Comparison of ENCODE assay signal across 13 cellular contexts in the genomic region with DNA sequence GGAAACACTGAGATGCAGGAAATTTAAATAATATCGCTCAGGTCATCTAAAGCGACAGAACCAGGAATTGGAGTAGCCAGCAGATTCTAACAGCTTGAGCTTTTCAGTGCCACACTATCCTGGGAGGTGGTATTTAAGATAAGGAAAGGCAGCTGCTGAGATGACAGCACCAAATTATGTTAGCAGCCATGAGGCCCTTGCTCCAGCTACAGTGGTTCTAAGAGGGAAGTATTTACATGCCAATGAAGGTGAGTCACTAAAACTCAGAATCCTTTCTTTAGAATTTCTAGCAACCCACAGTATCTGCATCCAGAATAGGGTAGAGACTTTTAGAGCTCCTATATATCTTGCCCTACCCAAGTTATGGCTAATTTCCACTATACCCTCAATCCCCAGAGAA.
DNase-seq lines count a peak whose midpoint lies in the region; FAIRE-seq and TF ChIP-seq lines count a peak whose summit lies in the region.
"Had no signal": no experiment of that assay in that cellular context is flagged by ENCODE, and none has a peak within 500 bp of the region (broad histone marks: within the 10 kb centered on the region; RNA-seq: fewer than 3 reads in every experiment).

No MANE protein-coding gene starts in this region.

- no peaks in the 10 kb centered on the region for H3K36me3 Mint-ChIP-seq in CD8-positive, alpha-beta memory T cell

- H3K4me1 Mint-ChIP-seq in CD8-positive, alpha-beta memory T cell, result no peaks in the 10 kb centered on the region
- H3K4me1 Mint-ChIP-seq: activated T-helper 17 cell treated with anti-CD3 and anti-CD28 coated beads, Interleukin-2, amount 50 U/mL, for 72 hours had no signal

- in situ Hi-C loops in ACHN (cut with HindIII; ENCODE audit: low pct_ligation_motif_present, low pct_unique_long_range_greater_than_20kb, low sequenced_read_pairs), result no loop called here

- no peak overlapping the region for H3K4me3 ChIP-seq in cardiac fibroblast (replicated peaks in 1 of 2; ENCODE audit: low read depth in 2 of 2, low read length in 2 of 2)
- no peak overlapping the region for H3K4me3 ChIP-seq in keratinocyte (ENCODE audit: control insufficient read depth in 2 of 3, extremely low read depth in 1 of 3, insufficient read depth in 2 of 3, low read depth in 1 of 3, low read length in 3 of 3)
- no peak overlapping the region for H3K4me3 ChIP-seq in neuronal stem cell (ENCODE audit: low read length in 2 of 2)
- H3K4me3 ChIP-seq in CD8-positive, alpha-beta memory T cell (ENCODE audit: low read length), result no peak overlapping the region
- H3K4me3 ChIP-seq: pancreas, thoracic aorta had no signal

- H3K79me1 ChIP-seq in neuronal stem cell (ENCODE audit: low read depth, low read length), result no peaks in the 10 kb centered on the region

- H4K8ac ChIP-seq in neuronal stem cell (ENCODE audit: low read depth, low read length), result no peak overlapping the region

- no peak overlapping the region for H3K14ac ChIP-seq in neuronal stem cell (ENCODE audit: low read length)

- H3K27ac Mint-ChIP-seq in CD8-positive, alpha-beta memory T cell, result no peak overlapping the region
- H3K27ac Mint-ChIP-seq: activated T-helper 17 cell treated with anti-CD3 and anti-CD28 coated beads, Interleukin-2, amount 50 U/mL, for 72 hours had no signal

- H3K27ac ChIP-seq in keratinocyte (ENCODE audit: control insufficient read depth, insufficient read depth, low read length), result no peak overlapping the region
- H3K27ac ChIP-seq in neuronal stem cell (replicated peaks; ENCODE audit: low read length), result no peak overlapping the region
- H3K27ac ChIP-seq in CD8-positive, alpha-beta memory T cell (ENCODE audit: low read depth, low read length), result no peak overlapping the region
- H3K27ac ChIP-seq: pancreas, thoracic aorta had no signal

- no peaks in the 10 kb centered on the region for H3K79me2 ChIP-seq in keratinocyte (ENCODE audit: control insufficient read depth, insufficient read depth, low read length)

- H3K4me2 ChIP-seq in keratinocyte (ENCODE audit: control insufficient read depth, extremely low read depth, insufficient read depth, low read depth, low read length), result no peak overlapping the region
- H3K4me2 ChIP-seq in neuronal stem cell (ENCODE audit: insufficient read depth, low read length, poor library complexity, severe bottlenecking), result no peak overlapping the region

- no peak overlapping the region for H4K91ac ChIP-seq in neuronal stem cell (ENCODE audit: low read depth, low read length, poor library complexity)

- WGBS in neuronal stem cell (ENCODE audit: extremely low coverage in 2 of 2, insufficient read length in 2 of 2, insufficient replicate concordance in 1 of 2), 2 donors, result no CpG with 5 or more reads among the region's 2 CpGs

- H3K9me3 Mint-ChIP-seq in CD8-positive, alpha-beta memory T cell, result peaks cover 0 to 1% (median 0%) of the 10 kb centered on the region in 5 donors
- H3K9me3 Mint-ChIP-seq: activated T-helper 17 cell treated with anti-CD3 and anti-CD28 coated beads, Interleukin-2, amount 50 U/mL, for 72 hours had no signal

- no peaks in the 10 kb centered on the region for H3K27me3 Mint-ChIP-seq in CD8-positive, alpha-beta memory T cell
- H3K27me3 Mint-ChIP-seq: activated T-helper 17 cell treated with anti-CD3 and anti-CD28 coated beads, Interleukin-2, amount 50 U/mL, for 72 hours had no signal

- no peaks in the 10 kb centered on the region for H3K36me3 ChIP-seq in keratinocyte (ENCODE audit: control insufficient read depth in 2 of 2, extremely low read depth in 1 of 2, insufficient read depth in 2 of 2, low read length in 2 of 2)
- no peaks in the 10 kb centered on the region for H3K36me3 ChIP-seq in neuronal stem cell (replicated peaks in 1 of 2; ENCODE audit: control insufficient read depth in 2 of 2, insufficient read depth in 2 of 2, low read length in 2 of 2)
- no peaks in the 10 kb centered on the region for H3K36me3 ChIP-seq in CD8-positive, alpha-beta memory T cell (ENCODE audit: insufficient read depth, low read length)
- H3K36me3 ChIP-seq: pancreas, thoracic aorta had no signal

- H2BK15ac ChIP-seq in neuronal stem cell (ENCODE audit: low read length), result no peak overlapping the region

- H2AK5ac ChIP-seq in neuronal stem cell (ENCODE audit: low read depth, low read length), result no peak overlapping the region

- H3K23ac ChIP-seq in neuronal stem cell (ENCODE audit: low read depth, low read length, poor library complexity), result no peak overlapping the region

- POLR2A ChIA-PET in CD8-positive, alpha-beta memory T cell (lab: Charles Lee), result interaction anchor here (0.6 kb wide), 1 partner anchor 53 kb away, joined by 3 read pairs; no protein-coding TSS in a partner anchor

- H3K9me3 ChIP-seq in keratinocyte (ENCODE audit: control insufficient read depth, low read depth, low read length) (no peaks in the 10 kb centered on the region), neuronal stem cell (replicated peaks in 1 of 2; ENCODE audit: control insufficient read depth in 2 of 2, insufficient read depth in 1 of 2, low read depth in 1 of 2, low read length in 2 of 2) (no peaks in the 10 kb centered on the region)
- H3K9me3 ChIP-seq in CD8-positive, alpha-beta memory T cell (ENCODE audit: low read length), result no peaks in the 10 kb centered on the region
- H3K9me3 ChIP-seq: pancreas, thoracic aorta had no signal

- H2BK120ac ChIP-seq in neuronal stem cell (ENCODE audit: low read depth, low read length), result no peak overlapping the region

- no peak overlapping the region for H2BK5ac ChIP-seq in neuronal stem cell (ENCODE audit: low read length)

- no peaks in the 10 kb centered on the region for H3K9me1 ChIP-seq in keratinocyte (ENCODE audit: control insufficient read depth, extremely low read depth, insufficient read depth, low read length)

- H2AFZ ChIP-seq in keratinocyte (ENCODE audit: control insufficient read depth, low read length) (no peak overlapping the region), neuronal stem cell (ENCODE audit: low read length) (no peak overlapping the region)

- H3K27me3 ChIP-seq in keratinocyte (ENCODE audit: control insufficient read depth, extremely low read depth, insufficient read depth, low read length) (no peaks in the 10 kb centered on the region), neuronal stem cell (ENCODE audit: control insufficient read depth in 3 of 3, insufficient read depth in 3 of 3, low read depth in 1 of 3, low read length in 3 of 3) (no peaks in the 10 kb centered on the region)
- H3K27me3 ChIP-seq in CD8-positive, alpha-beta memory T cell (ENCODE audit: insufficient read depth, low read length, poor library complexity, severe bottlenecking), result no peaks in the 10 kb centered on the region
- H3K27me3 ChIP-seq: pancreas had no signal

- no peak overlapping the region for H3K9ac ChIP-seq in keratinocyte (ENCODE audit: control insufficient read depth, extremely low read depth, insufficient read depth, low read length)
- H3K9ac ChIP-seq in neuronal stem cell (ENCODE audit: low read depth, low read length, poor library complexity), result no peak overlapping the region

- TF ChIP-seq CTCF in cardiac fibroblast (IDR thresholded peaks at IDR 0.05; ENCODE audit: low read depth, low read length) (no peak), keratinocyte (optimal IDR thresholded peaks at IDR 0.05 in 1 of 3, IDR thresholded peaks at IDR 0.05 in 1 of 3, conservative IDR thresholded peaks at IDR 0.05 in 1 of 3; ENCODE audit: extremely low read depth in 1 of 3, insufficient read depth in 2 of 3, low read length in 3 of 3) (no peak)

- no peaks in the 10 kb centered on the region for H4K20me1 ChIP-seq in keratinocyte (ENCODE audit: control insufficient read depth, extremely low read depth, insufficient read depth, low read length)

- no peak overlapping the region for H3K18ac ChIP-seq in neuronal stem cell (ENCODE audit: low read length)

- no peak overlapping the region for H3K4ac ChIP-seq in neuronal stem cell (ENCODE audit: low read length)

- H2BK12ac ChIP-seq in neuronal stem cell (ENCODE audit: low read length), result no peak overlapping the region

- H3K4me1 ChIP-seq in keratinocyte (ENCODE audit: control insufficient read depth, extremely low read depth, insufficient read depth, low read length) (no peaks in the 10 kb centered on the region), neuronal stem cell (ENCODE audit: control insufficient read depth in 2 of 2, insufficient read depth in 1 of 2, low read depth in 1 of 2, low read length in 2 of 2) (no peaks in the 10 kb centered on the region)
- no peaks in the 10 kb centered on the region for H3K4me1 ChIP-seq in CD8-positive, alpha-beta memory T cell (ENCODE audit: insufficient read depth, low read length)
- H3K4me1 ChIP-seq: pancreas had no signal

- CTCF ChIA-PET in CD8-positive, alpha-beta memory T cell (lab: Charles Lee), result interaction anchor here (0.9 kb wide), 1 partner anchor 12 kb away, joined by 3 read pairs; no protein-coding TSS in a partner anchor

- dilution Hi-C loops in keratinocyte (cut with MboI; ENCODE audit: extremely low pct_ligation_motif_present, low sequenced_read_pairs), result no loop called here

- FAIRE-seq in keratinocyte (lab: Jason Lieb, UNC), result peak; percentile 34
- FAIRE-seq: colon, pancreas had no signal

- DNase-seq in ACHN (peak; percentile 46), HS-5 (ENCODE audit: low read depth) (peak; percentile 46), cardiac fibroblast (ENCODE audit: low read depth in 2 of 2) (peak; percentile 58 to 65), keratinocyte (ENCODE audit: low read depth, low spot score) (no peak), neuronal stem cell (ENCODE audit: low spot score) (no peak), NCI-H748 (lab: John Stamatoyannopoulos, UW; ENCODE audit: unreplicated experiment) (no peak), middle frontal gyrus (ENCODE audit: extremely low spot score, low spot score) (no peak)
- DNase-seq in CD8-positive, alpha-beta memory T cell, result no peak
- DNase-seq: NCI-H1436, pancreas had no signal

- no peak overlapping the region for H3K4me3 Mint-ChIP-seq in CD8-positive, alpha-beta memory T cell
- H3K4me3 Mint-ChIP-seq: activated T-helper 17 cell treated with anti-CD3 and anti-CD28 coated beads, Interleukin-2, amount 50 U/mL, for 72 hours had no signal

Comparison
In these comparisons a context has a peak if more than half of its experiments do, and no peak if none do; other contexts are left out.
1. DNase-seq: peak in ACHN (single experiment), HS-5 (single experiment) and cardiac fibroblast (2 of 2); none in keratinocyte (single experiment), neuronal stem cell (single experiment), NCI-H748 (single experiment), CD8-positive, alpha-beta memory T cell (0 of 5) and middle frontal gyrus (single experiment).